ENCODE assay signal across 1 cellular context in genomic region chr6:70415660-70416059, GRCh38.
TF ChIP-seq lines count a peak whose summit lies in the region.

No MANE protein-coding gene starts in this region.

TF ChIP-seq in HepG2, 621 proteins besides CTCF, POLR2A, EP300 and RAD21 (continued from another document):
- TF ChIP-seq ZHX1 (CRISPR knock-in tag; IDR thresholded peaks at IDR 0.05; ENCODE audit: low read depth) (no peak), SMAD9 (CRISPR knock-in tag; IDR thresholded peaks at IDR 0.05) (no peak), HNRNPLL (IDR thresholded peaks at IDR 0.05; ENCODE audit: low read depth, low read length, poor library complexity, severe bottlenecking) (no peak), MYPOP (CRISPR knock-in tag; IDR thresholded peaks at IDR 0.05) (no peak)
TF ChIP-seq in HepG2: peak in this region for 0.
